In the genomic region with DNA sequence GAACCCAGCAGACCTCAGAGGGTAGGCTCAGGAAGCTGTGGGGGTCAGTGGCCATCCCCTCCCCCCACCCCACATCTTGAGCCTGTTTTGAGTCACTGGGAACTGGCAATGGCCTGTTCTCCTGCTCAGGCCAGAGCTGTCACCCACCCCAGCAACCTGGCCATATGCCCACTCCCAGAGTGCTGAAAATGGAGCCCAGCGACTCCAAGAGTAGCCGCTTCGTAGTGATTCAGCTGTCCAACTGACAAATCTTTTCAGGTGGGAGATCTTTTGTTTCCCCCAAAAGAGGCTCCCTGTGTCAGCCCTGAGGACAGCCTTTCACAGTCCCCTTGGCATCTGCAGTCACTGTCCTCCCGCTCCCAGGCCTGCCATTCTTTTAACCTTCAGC, we compare ENCODE assay signal across 23 cellular contexts. TPM values are rescaled to one million over a fixed set of nuclear protein-coding genes. Genes with fewer than 3 reads are reported as not detected.
"Had no signal": no experiment of that assay in that cellular context is flagged by ENCODE, and none has a peak within 500 bp of the region (broad histone marks: within the 10 kb centered on the region; RNA-seq: fewer than 3 reads in every experiment).

No MANE protein-coding gene starts in this region.

- H3K4me3 ChIP-seq: adrenal gland, ascending aorta, colonic mucosa, dorsolateral prefrontal cortex, esophagus muscularis mucosa, thyroid gland had no signal

- H3K4me1 Mint-ChIP-seq: memory B cell, nephron had no signal

- DNase-seq: activated CD8-positive, alpha-beta memory T cell treated with anti-CD3 and anti-CD28 coated beads, Interleukin-2, amount 50 U/mL, for 48 hours; activated naive CD4-positive, alpha-beta T cell; activated T-cell treated with anti-CD3 and anti-CD28 coated beads, Interleukin-2, amount 50 U/mL, for 4 hours; central memory CD4-positive, alpha-beta T cell; colonic mucosa; effector memory CD8-positive, alpha-beta T cell; stimulated activated CD4-positive, alpha-beta T cell treated with anti-CD3 and anti-CD28 coated beads, Interleukin-12 subunit alpha, Interleukin-12 subunit beta, amount 100 ng/mL, for 4 hours; stimulated activated CD4-positive, alpha-beta T cell treated with anti-CD3 and anti-CD28 coated beads, Interleukin-4, amount 100 ng/mL, for 4 hours; stimulated activated naive CD8-positive, alpha-beta T cell treated with anti-CD3 and anti-CD28 coated beads, Interleukin-15, Interleukin-2, amounts not matched to agents 100 U/mL and 50 U/mL, for 24 hours; T-helper 9 cell; thyroid gland had no signal

- H3K4me1 ChIP-seq: ascending aorta, colonic mucosa, esophagus muscularis mucosa, thyroid gland had no signal

- H3K9me3 Mint-ChIP-seq: activated T-cell treated with anti-CD3 and anti-CD28 coated beads, Interleukin-2, amount 50 U/mL, for 4 hours; activated T-helper 2 cell treated with anti-CD3 and anti-CD28 coated beads, Interferon-gamma antibody, Interleukin-2, Interleukin-4, amounts not matched to agents 10 μg/mL and 5 μg/mL and 100 μg/mL, durations not matched to agents 14 hours and 24 hours and 36 hours; effector memory CD8-positive, alpha-beta T cell; memory B cell; nephron had no signal

- H3K4me3 Mint-ChIP-seq: activated naive CD8-positive, alpha-beta T cell; activated T-cell treated with anti-CD3 and anti-CD28 coated beads, Interleukin-2, amount 50 U/mL, for 4 hours; effector memory CD8-positive, alpha-beta T cell; memory B cell; nephron had no signal

- H3K27me3 ChIP-seq: adrenal gland, ascending aorta, colonic mucosa, dorsolateral prefrontal cortex, esophagus muscularis mucosa, thyroid gland had no signal

- FAIRE-seq: frontal cortex had no signal

- H3K9me3 ChIP-seq: adrenal gland, ascending aorta, colonic mucosa, esophagus muscularis mucosa, thyroid gland had no signal

- H3K27ac Mint-ChIP-seq: activated naive CD8-positive, alpha-beta T cell; activated T-helper 2 cell treated with anti-CD3 and anti-CD28 coated beads, Interferon-gamma antibody, Interleukin-2, Interleukin-4, amounts not matched to agents 10 μg/mL and 5 μg/mL and 100 μg/mL, durations not matched to agents 14 hours and 24 hours and 36 hours; effector memory CD8-positive, alpha-beta T cell; memory B cell; nephron had no signal

- H3K27me3 Mint-ChIP-seq: activated naive CD8-positive, alpha-beta T cell; memory B cell had no signal

- H3K27ac ChIP-seq: adrenal gland, ascending aorta, colonic mucosa, esophagus muscularis mucosa, thyroid gland had no signal

- H3K36me3 ChIP-seq: ascending aorta, colonic mucosa, thyroid gland had no signal

- H3K36me3 Mint-ChIP-seq: activated naive CD8-positive, alpha-beta T cell; memory B cell had no signal

RNA-seq across cellular contexts. Expression of a gene that starts 32.4 kb away (rescaled TPM):
- total RNA-seq: activated CD8-positive, alpha-beta memory T cell treated with anti-CD3 and anti-CD28 coated beads for 36 hours; activated T-cell treated with anti-CD3 and anti-CD28 coated beads, Interleukin-2, amount 50 U/mL, for 4 hours; activated T-helper 2 cell treated with anti-CD3 and anti-CD28 coated beads, Interferon-gamma antibody, Interleukin-2, Interleukin-4, amounts not matched to agents 10 μg/mL and 5 μg/mL and 100 μg/mL, durations not matched to agents 14 hours and 24 hours and 36 hours; T-helper 1 cell treated with Interleukin-12 subunit alpha and Interleukin-12 subunit beta and Interleukin-4 antibody, amounts not matched to agents 30 ng/mL and 1 ng/mL, for 36 hours had no signal
- polyA plus RNA-seq: liver had no signal
